Comparison of ENCODE assay signal across 1 cellular context in genomic region chr22:28930357-28931007, GRCh38.
TF ChIP-seq lines count a peak whose summit lies in the region.

No MANE protein-coding gene starts in this region.

TF ChIP-seq in HepG2, 621 proteins besides CTCF, POLR2A, EP300 and RAD21:
- TF ChIP-seq NCOA1 (CRISPR knock-in tag; IDR thresholded peaks at IDR 0.05) (no peak), RBM22 (optimal IDR thresholded peaks at IDR 0.05; ENCODE audit: low read length) (peak; percentile 93), PAXIP1 (CRISPR knock-in tag; conservative IDR thresholded peaks at IDR 0.05) (no peak), ZNF629 (CRISPR knock-in tag; conservative IDR thresholded peaks at IDR 0.05) (peak; percentile 89), TEAD2 (CRISPR knock-in tag; IDR thresholded peaks at IDR 0.05) (no peak), HNF1B (CRISPR knock-in tag; IDR thresholded peaks at IDR 0.05) (0 out of 2 replicates have a peak, but pooled peaks have one; percentile 26), ZNF512 (CRISPR knock-in tag; IDR thresholded peaks at IDR 0.05) (no peak), ZBTB33 (CRISPR knock-in tag; IDR thresholded peaks at IDR 0.05) (no peak), TFAP4 (IDR thresholded peaks at IDR 0.05; ENCODE audit: borderline replicate concordance, low read depth) (no peak), FOXM1 (CRISPR knock-in tag; IDR thresholded peaks at IDR 0.05) (no peak), NAIF1 (CRISPR knock-in tag; IDR thresholded peaks at IDR 0.05; ENCODE audit: borderline replicate concordance) (no peak), ZNF687 (CRISPR knock-in tag; IDR thresholded peaks at IDR 0.05) (no peak), ZFP36L1 (CRISPR knock-in tag; IDR thresholded peaks at IDR 0.05) (no peak), ZNF496 (CRISPR knock-in tag; IDR thresholded peaks at IDR 0.05; ENCODE audit: insufficient replicate concordance) (no peak), ZFAT (CRISPR knock-in tag; conservative IDR thresholded peaks at IDR 0.05) (no peak)
